ENCODE assay signal across 1 cellular context in the genomic region with DNA sequence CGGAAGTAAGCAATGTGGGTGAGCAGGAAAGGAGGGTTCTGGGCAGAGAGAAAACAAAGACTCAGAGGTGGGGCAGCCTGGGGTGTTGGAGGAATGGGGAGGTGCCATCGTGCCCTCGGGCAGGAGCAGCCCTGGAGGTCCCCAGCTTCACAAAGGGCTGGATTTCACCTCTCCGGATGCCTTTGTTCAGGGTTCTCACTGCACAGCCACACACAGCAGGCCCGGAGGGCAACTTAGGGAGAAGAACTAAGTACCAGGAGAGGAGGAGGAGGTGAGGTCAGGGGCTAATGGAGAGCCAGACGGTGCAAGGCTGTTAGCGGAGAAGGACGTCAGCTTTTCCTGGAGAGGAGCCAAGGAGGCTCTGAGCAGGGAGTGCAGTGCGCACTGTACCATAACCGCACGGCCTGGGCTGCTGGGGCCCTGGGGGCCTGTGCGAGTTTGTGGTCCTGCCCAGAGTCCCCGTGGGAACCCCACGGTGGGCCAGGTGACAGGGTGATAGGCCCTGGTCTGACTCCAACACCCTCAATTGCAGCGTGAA.
TF ChIP-seq lines count a peak whose summit lies in the region.

No MANE protein-coding gene starts in this region.

TF ChIP-seq in HEK293, 187 proteins besides CTCF, POLR2A, EP300 and RAD21 (continued from another document):
- TF ChIP-seq ZNF398 (tag by site-specific recombination; IDR thresholded peaks at IDR 0.05) (peak; percentile 59), ZNF16 (tag by site-specific recombination; IDR thresholded peaks at IDR 0.05; ENCODE audit: low read depth) (0 out of 2 replicates have a peak, but pooled peaks have one; percentile 18), BCL11B (tag by site-specific recombination; IDR thresholded peaks at IDR 0.05; ENCODE audit: low read depth) (no peak), ZNF600 (tag by site-specific recombination; IDR thresholded peaks at IDR 0.05) (peak; percentile 98), ZEB2 (tag by site-specific recombination; IDR thresholded peaks at IDR 0.05) (peak; percentile 90), ZNF660 (tag by site-specific recombination; IDR thresholded peaks at IDR 0.05) (peak; percentile 56; the same call in 1 of the 2 replicates), ZBTB26 (tag by site-specific recombination; optimal IDR thresholded peaks at IDR 0.05) (peak; percentile 14), ZNF394 (tag by site-specific recombination; IDR thresholded peaks at IDR 0.05; ENCODE audit: borderline replicate concordance) (peak; percentile 74; the same call in 1 of the 2 replicates), BCL11A (tag by site-specific recombination; IDR thresholded peaks at IDR 0.05; ENCODE audit: low read depth) (peak; percentile 81; the same call in 1 of the 2 replicates)
